Comparison of ENCODE assay signal across 1 cellular context in the genomic region with DNA sequence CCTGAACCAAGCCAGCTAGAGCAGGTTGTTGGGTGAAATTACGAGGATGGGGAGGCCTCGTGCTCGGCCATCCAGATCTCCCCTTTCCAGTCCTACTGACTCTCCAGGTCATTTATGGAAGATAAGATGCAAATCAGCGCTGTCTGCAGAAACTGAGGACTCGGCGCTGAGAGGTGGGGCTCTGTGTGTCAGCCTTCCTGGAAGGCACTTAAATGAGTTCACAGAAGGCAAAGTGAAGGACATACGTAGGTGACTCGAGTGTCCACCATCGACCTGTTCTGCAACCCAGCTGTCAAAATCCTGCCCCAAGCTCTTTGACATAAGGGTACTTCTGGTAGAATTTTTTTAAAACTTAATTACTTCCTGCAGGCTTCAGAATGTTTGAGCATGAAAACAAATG.
TF ChIP-seq lines count a peak whose summit lies in the region.

No MANE protein-coding gene starts in this region.

TF ChIP-seq in H1, 55 proteins besides CTCF, POLR2A, EP300 and RAD21:
- TF ChIP-seq SIN3A (conservative IDR thresholded peaks at IDR 0.05 in 1 of 2, IDR thresholded peaks at IDR 0.05 in 1 of 2; ENCODE audit: low read depth in 1 of 2, low read length in 2 of 2): no peak
- TF ChIP-seq CTBP2 (IDR thresholded peaks at IDR 0.05; ENCODE audit: borderline replicate concordance, insufficient read depth, insufficient read length, low read length): no peak
- TF ChIP-seq NRF1 (IDR thresholded peaks at IDR 0.05; ENCODE audit: low read depth, low read length): no peak
- TF ChIP-seq BACH1 (IDR thresholded peaks at IDR 0.05; ENCODE audit: low read length): no peak
- TF ChIP-seq POLR2AphosphoS5 (IDR thresholded peaks at IDR 0.05; ENCODE audit: low read depth, low read length): no peak
- no peak for TF ChIP-seq USF2 (IDR thresholded peaks at IDR 0.05; ENCODE audit: low read length)
- TF ChIP-seq JUN (IDR thresholded peaks at IDR 0.05; ENCODE audit: low read depth, low read length): no peak
- TF ChIP-seq CEBPB (IDR thresholded peaks at IDR 0.05; ENCODE audit: low read depth, low read length): no peak
- no peak for TF ChIP-seq GTF2F1 (IDR thresholded peaks at IDR 0.05; ENCODE audit: borderline replicate concordance, low read depth, low read length)
- no peak for TF ChIP-seq TCF12 (IDR thresholded peaks at IDR 0.05; ENCODE audit: low read depth, low read length)
- TF ChIP-seq JUND (IDR thresholded peaks at IDR 0.05; ENCODE audit: low read length): no peak
- no peak for TF ChIP-seq PHF8 (conservative IDR thresholded peaks at IDR 0.05; ENCODE audit: low read depth, low read length)
- no peak for TF ChIP-seq HDAC6 (IDR thresholded peaks at IDR 0.05; ENCODE audit: low read depth, low read length)
- no peak for TF ChIP-seq NANOG (IDR thresholded peaks at IDR 0.05; ENCODE audit: insufficient read depth, low read depth, low read length, poor library complexity, severe bottlenecking)
